7 cellular contexts compared by ENCODE assay signal in the genomic region with DNA sequence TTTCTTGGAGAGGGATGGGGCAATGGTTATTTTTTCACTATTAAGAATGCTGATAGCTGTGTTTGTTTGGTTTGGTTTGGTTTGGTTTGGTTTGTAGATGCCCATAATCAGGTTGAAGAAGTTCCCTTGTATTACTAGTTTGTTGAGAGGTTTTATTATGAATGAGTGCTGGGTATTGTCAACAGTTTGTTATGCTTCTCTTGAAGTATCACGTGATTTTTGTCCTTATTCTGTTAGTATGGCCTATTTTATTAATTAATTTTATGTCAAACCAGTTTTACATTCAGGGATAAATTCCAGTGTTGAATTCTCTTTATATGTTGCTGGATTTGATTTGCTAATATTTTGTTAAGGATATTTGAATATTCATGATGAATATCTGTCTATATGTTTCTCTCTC.
"Had no signal": no experiment of that assay in that cellular context is flagged by ENCODE, and none has a peak within 500 bp of the region (broad histone marks: within the 10 kb centered on the region; RNA-seq: fewer than 3 reads in every experiment).

No MANE protein-coding gene starts in this region.

- H3K27ac Mint-ChIP-seq: IgD-negative memory B cell had no signal

- H3K27ac ChIP-seq: HL-60, KMS-11 had no signal

- H3K27me3 Mint-ChIP-seq: IgD-negative memory B cell had no signal

- DNase-seq: IMR-90, KBM-7, KG1 had no signal

- H3K4me2 ChIP-seq: KMS-11 had no signal

- H3K9ac ChIP-seq: KMS-11 had no signal

- FAIRE-seq: HTR-8/SVneo had no signal

- H3K36me3 Mint-ChIP-seq: IgD-negative memory B cell had no signal

- H3K4me3 Mint-ChIP-seq: IgD-negative memory B cell had no signal
